Comparison of ENCODE assay signal across 1 cellular context in the genomic region with DNA sequence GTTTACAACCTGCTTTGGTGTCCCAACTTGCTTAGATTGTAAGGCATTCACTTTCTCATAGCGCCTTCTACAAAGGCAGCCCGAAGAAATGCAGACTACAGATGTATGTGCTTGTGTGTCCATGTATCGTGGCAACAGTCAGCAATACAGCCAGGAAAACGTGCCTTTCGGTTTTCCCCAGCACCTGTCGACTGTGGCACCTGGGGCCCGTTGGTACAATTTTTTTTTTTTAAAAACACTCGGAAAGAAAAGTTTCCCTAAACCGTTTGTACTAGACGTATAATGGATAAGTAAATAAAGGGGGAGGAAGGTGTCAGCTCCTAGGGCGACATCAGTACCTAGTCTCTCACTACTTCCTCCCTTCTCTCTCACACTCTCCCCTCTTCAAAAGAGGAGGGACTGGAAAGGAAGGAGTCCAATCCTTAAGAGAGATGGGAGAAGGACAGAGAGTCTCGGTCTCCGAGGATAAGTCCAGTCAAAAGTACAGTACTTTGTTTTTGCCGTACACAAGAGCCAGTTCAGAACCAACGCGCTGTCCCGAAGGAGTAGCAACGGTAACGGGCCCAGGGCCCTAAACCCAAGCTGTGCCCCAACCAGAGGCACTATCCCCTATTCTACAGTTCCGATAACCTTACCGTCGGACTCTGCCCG.
TF ChIP-seq lines count a peak whose summit lies in the region.

No MANE protein-coding gene starts in this region.

TF ChIP-seq in SK-N-SH treated with all-trans-retinoic acid at 6 μM for 48 hours, 23 proteins besides CTCF, POLR2A, EP300 and RAD21:
- TF ChIP-seq ARNTL (CRISPR knock-in tag; IDR thresholded peaks at IDR 0.05; ENCODE audit: borderline replicate concordance, low read depth) (no peak), PPARA (CRISPR knock-in tag; IDR thresholded peaks at IDR 0.05; ENCODE audit: borderline replicate concordance) (no peak), ZNF565 (CRISPR knock-in tag; conservative IDR thresholded peaks at IDR 0.05; ENCODE audit: low read depth) (no peak), OSR1 (CRISPR knock-in tag; IDR thresholded peaks at IDR 0.05) (no peak), CSDC2 (CRISPR knock-in tag; IDR thresholded peaks at IDR 0.05) (no peak), ZNF8 (CRISPR knock-in tag; IDR thresholded peaks at IDR 0.05) (no peak), ZC3H10 (CRISPR knock-in tag; IDR thresholded peaks at IDR 0.05) (no peak), TCF4 (CRISPR knock-in tag; IDR thresholded peaks at IDR 0.05; ENCODE audit: borderline replicate concordance) (no peak), SNAI2 (CRISPR knock-in tag; IDR thresholded peaks at IDR 0.05) (no peak), ZFP30 (CRISPR knock-in tag; IDR thresholded peaks at IDR 0.05) (no peak), RARB (CRISPR knock-in tag; IDR thresholded peaks at IDR 0.05) (no peak)
- TF ChIP-seq, protein P1, sequence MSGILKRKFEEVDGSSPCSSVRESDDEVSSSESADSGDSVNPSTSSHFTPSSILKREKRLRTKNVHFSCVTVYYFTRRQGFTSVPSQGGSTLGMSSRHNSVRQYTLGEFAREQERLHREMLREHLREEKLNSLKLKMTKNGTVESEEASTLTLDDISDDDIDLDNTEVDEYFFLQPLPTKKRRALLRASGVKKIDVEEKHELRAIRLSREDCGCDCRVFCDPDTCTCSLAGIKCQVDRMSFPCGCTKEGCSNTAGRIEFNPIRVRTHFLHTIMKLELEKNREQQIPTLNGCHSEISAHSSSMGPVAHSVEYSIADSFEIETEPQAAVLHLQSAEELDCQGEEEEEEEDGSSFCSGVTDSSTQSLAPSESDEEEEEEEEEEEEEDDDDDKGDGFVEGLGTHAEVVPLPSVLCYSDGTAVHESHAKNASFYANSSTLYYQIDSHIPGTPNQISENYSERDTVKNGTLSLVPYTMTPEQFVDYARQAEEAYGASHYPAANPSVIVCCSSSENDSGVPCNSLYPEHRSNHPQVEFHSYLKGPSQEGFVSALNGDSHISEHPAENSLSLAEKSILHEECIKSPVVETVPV (CRISPR knock-in tag; IDR thresholded peaks at IDR 0.05) = no peak
- TF ChIP-seq, protein P2, sequence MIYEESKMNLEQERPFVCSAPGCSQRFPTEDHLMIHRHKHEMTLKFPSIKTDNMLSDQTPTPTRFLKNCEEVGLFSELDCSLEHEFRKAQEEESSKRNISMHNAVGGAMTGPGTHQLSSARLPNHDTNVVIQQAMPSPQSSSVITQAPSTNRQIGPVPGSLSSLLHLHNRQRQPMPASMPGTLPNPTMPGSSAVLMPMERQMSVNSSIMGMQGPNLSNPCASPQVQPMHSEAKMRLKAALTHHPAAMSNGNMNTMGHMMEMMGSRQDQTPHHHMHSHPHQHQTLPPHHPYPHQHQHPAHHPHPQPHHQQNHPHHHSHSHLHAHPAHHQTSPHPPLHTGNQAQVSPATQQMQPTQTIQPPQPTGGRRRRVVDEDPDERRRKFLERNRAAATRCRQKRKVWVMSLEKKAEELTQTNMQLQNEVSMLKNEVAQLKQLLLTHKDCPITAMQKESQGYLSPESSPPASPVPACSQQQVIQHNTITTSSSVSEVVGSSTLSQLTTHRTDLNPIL (CRISPR knock-in tag; IDR thresholded peaks at IDR 0.05; ENCODE audit: low read depth) = no peak
- TF ChIP-seq, protein P3, sequence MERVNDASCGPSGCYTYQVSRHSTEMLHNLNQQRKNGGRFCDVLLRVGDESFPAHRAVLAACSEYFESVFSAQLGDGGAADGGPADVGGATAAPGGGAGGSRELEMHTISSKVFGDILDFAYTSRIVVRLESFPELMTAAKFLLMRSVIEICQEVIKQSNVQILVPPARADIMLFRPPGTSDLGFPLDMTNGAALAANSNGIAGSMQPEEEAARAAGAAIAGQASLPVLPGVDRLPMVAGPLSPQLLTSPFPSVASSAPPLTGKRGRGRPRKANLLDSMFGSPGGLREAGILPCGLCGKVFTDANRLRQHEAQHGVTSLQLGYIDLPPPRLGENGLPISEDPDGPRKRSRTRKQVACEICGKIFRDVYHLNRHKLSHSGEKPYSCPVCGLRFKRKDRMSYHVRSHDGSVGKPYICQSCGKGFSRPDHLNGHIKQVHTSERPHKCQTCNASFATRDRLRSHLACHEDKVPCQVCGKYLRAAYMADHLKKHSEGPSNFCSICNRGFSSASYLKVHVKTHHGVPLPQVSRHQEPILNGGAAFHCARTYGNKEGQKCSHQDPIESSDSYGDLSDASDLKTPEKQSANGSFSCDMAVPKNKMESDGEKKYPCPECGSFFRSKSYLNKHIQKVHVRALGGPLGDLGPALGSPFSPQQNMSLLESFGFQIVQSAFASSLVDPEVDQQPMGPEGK (CRISPR knock-in tag; IDR thresholded peaks at IDR 0.05; ENCODE audit: borderline replicate concordance) = no peak
- TF ChIP-seq, protein P4, sequence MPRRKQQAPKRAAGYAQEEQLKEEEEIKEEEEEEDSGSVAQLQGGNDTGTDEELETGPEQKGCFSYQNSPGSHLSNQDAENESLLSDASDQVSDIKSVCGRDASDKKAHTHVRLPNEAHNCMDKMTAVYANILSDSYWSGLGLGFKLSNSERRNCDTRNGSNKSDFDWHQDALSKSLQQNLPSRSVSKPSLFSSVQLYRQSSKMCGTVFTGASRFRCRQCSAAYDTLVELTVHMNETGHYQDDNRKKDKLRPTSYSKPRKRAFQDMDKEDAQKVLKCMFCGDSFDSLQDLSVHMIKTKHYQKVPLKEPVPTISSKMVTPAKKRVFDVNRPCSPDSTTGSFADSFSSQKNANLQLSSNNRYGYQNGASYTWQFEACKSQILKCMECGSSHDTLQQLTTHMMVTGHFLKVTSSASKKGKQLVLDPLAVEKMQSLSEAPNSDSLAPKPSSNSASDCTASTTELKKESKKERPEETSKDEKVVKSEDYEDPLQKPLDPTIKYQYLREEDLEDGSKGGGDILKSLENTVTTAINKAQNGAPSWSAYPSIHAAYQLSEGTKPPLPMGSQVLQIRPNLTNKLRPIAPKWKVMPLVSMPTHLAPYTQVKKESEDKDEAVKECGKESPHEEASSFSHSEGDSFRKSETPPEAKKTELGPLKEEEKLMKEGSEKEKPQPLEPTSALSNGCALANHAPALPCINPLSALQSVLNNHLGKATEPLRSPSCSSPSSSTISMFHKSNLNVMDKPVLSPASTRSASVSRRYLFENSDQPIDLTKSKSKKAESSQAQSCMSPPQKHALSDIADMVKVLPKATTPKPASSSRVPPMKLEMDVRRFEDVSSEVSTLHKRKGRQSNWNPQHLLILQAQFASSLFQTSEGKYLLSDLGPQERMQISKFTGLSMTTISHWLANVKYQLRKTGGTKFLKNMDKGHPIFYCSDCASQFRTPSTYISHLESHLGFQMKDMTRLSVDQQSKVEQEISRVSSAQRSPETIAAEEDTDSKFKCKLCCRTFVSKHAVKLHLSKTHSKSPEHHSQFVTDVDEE (CRISPR knock-in tag; IDR thresholded peaks at IDR 0.05) = no peak
TF ChIP-seq in SK-N-SH treated with all-trans-retinoic acid at 6 μM for 48 hours: peak in this region for 0.
